In the genomic region with DNA sequence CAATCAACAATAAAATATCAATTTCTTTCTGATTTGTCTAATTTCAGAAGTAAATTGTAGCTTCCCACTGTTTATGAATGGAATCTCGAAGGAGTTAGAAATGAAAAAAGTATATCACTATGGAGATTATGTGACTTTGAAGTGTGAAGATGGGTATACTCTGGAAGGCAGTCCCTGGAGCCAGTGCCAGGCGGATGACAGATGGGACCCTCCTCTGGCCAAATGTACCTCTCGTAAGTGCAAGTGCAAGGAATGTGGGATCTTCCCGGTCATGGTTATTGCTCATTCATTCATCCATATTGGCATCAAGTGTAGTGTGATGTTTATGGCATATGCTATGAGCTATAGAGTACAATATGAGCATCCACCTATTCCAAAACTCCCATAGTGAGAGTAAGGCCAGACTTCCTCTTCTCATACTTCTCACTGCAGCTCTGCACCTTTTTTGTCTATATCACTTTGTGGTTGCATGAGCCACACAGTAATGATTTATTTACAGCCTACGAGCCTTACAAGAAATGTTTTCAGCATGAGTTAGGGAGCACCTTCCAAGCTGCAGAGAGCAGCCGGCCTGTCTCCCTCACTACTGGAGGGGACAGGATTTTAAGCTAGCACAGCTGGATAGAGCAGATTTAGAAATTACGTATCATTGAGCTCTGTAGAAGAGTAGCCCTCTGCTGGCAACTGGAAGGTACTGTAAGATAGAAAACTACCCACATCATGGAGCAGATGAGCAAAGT, we compare ENCODE assay signal across 8 cellular contexts. TPM values are rescaled to one million over a fixed set of nuclear protein-coding genes. Genes with fewer than 3 reads are reported as not detected.
DNase-seq lines count a peak whose midpoint lies in the region; ATAC-seq and TF ChIP-seq lines count a peak whose summit lies in the region.

No MANE protein-coding gene starts in this region.

- peak; percentile 76 for ATAC-seq in HG02763 (IDR thresholded peaks at IDR 0.05; ENCODE audit: unreplicated experiment)

- H3K4me3 Mint-ChIP-seq in nephron progenitor cell: no peak overlapping the region

- no peak overlapping the region for H3K27ac Mint-ChIP-seq in nephron progenitor cell

- no peak overlapping the region for H3K9ac ChIP-seq in SU-DHL-6 (ENCODE audit: low read length)
- H3K9ac ChIP-seq in fibroblast of lung (ENCODE audit: insufficient read depth, low read length): no peak overlapping the region

- peaks cover 26% of the 10 kb centered on the region for H3K27me3 ChIP-seq in BE2C
- H3K27me3 ChIP-seq in SU-DHL-6 (ENCODE audit: low read length): no peaks in the 10 kb centered on the region
- no peaks in the 10 kb centered on the region for H3K27me3 ChIP-seq in fibroblast of lung (ENCODE audit: control insufficient read depth, insufficient read depth, low read length)

- H3K4me3 ChIP-seq in BE2C (ENCODE audit: low read depth, low read length) (no peak overlapping the region), SU-DHL-6 (ENCODE audit: insufficient read depth, low read length, poor library complexity, severe bottlenecking) (no peak overlapping the region), fibroblast of lung (replicated peaks in 1 of 4; ENCODE audit: control extremely low read depth in 1 of 4, insufficient read depth in 1 of 4, low read depth in 3 of 4, low read length in 4 of 4) (no peak overlapping the region)

- H3K4me1 Mint-ChIP-seq in nephron progenitor cell: peaks cover 5% of the 10 kb centered on the region

- H3K27ac ChIP-seq in SU-DHL-6 (ENCODE audit: low read depth, low read length) (no peak overlapping the region), fibroblast of lung (ENCODE audit: insufficient read depth, low read length) (no peak overlapping the region)

- no peak overlapping the region for H2AFZ ChIP-seq in SU-DHL-6 (ENCODE audit: low read depth, low read length, severe bottlenecking)
- H2AFZ ChIP-seq in fibroblast of lung (ENCODE audit: low read length): no peak overlapping the region

- H4K20me1 ChIP-seq in SU-DHL-6 (ENCODE audit: low read depth, low read length) (no peaks in the 10 kb centered on the region), fibroblast of lung (ENCODE audit: control insufficient read depth, extremely low read depth, insufficient read depth, low read length) (no peaks in the 10 kb centered on the region)

- no peaks in the 10 kb centered on the region for H3K4me1 ChIP-seq in BE2C
- no peaks in the 10 kb centered on the region for H3K4me1 ChIP-seq in fibroblast of lung (ENCODE audit: control insufficient read depth, extremely low read depth, insufficient read depth, low read length)

- in situ Hi-C loops in GM13976 (cut with MboI; ENCODE audit: low sequenced_read_pairs, unreplicated experiment): no loop called here

- peak; percentile 74 for TF ChIP-seq CTCF in BE2C (IDR thresholded peaks at IDR 0.05; ENCODE audit: low read depth, low read length)
- TF ChIP-seq CTCF in GM13976 (IDR thresholded peaks at IDR 0.05; ENCODE audit: borderline replicate concordance, control extremely low read depth, extremely low read depth, insufficient read depth, missing control alignments): peak; percentile 45
- peak; percentile 45 for TF ChIP-seq CTCF in SU-DHL-6 (IDR thresholded peaks at IDR 0.05; ENCODE audit: insufficient read depth, low read length, poor library complexity, severe bottlenecking)
- TF ChIP-seq CTCF in fibroblast of lung (conservative IDR thresholded peaks at IDR 0.05 in 1 of 2, IDR thresholded peaks at IDR 0.05 in 1 of 2; ENCODE audit: low read depth in 1 of 2, low read length in 2 of 2): peak; percentile 84 to 87
- TF ChIP-seq CTCF in nephron progenitor cell (IDR thresholded peaks at IDR 0.05): peak; percentile 72

- H3K9me2 ChIP-seq in SU-DHL-6 (replicated peaks; ENCODE audit: insufficient read depth, low read length): no peaks in the 10 kb centered on the region

- DNase-seq in BE2C (peak; percentile 24), GM13976 (ENCODE audit: low spot score) (peak; percentile 52), NCI-H1048 (lab: John Stamatoyannopoulos, UW) (peak; percentile 9), fibroblast of lung (ENCODE audit: low read depth in 2 of 2) (peak; percentile 31 to 73), nephron progenitor cell (peak; percentile 12), occipital lobe (lab: John Stamatoyannopoulos, UW) (no peak)

- H3K9me3 ChIP-seq in BE2C (no peaks in the 10 kb centered on the region), SU-DHL-6 (ENCODE audit: insufficient read depth, low read length) (no peaks in the 10 kb centered on the region), fibroblast of lung (ENCODE audit: control insufficient read depth, insufficient read depth, low read depth, low read length) (no peaks in the 10 kb centered on the region)

- peaks cover 5% of the 10 kb centered on the region for H3K27me3 Mint-ChIP-seq in nephron progenitor cell (ENCODE audit: low read depth, poor library complexity)

- no peaks in the 10 kb centered on the region for H3K36me3 Mint-ChIP-seq in nephron progenitor cell (ENCODE audit: low read depth)

- no peaks in the 10 kb centered on the region for H3K36me3 ChIP-seq in BE2C
- H3K36me3 ChIP-seq in SU-DHL-6 (ENCODE audit: low read length): no peaks in the 10 kb centered on the region
- no peaks in the 10 kb centered on the region for H3K36me3 ChIP-seq in fibroblast of lung (ENCODE audit: control insufficient read depth, insufficient read depth, low read length)

- H3K79me2 ChIP-seq in SU-DHL-6 (ENCODE audit: insufficient read depth, low read length): no peaks in the 10 kb centered on the region
- no peaks in the 10 kb centered on the region for H3K79me2 ChIP-seq in fibroblast of lung (ENCODE audit: control insufficient read depth, insufficient read depth, low read length)

- H3K4me2 ChIP-seq in SU-DHL-6 (ENCODE audit: low read depth, low read length, poor library complexity, severe bottlenecking) (no peak overlapping the region), fibroblast of lung (ENCODE audit: extremely low read depth, insufficient read depth, low read length) (no peak overlapping the region)

- no peaks in the 10 kb centered on the region for H3F3A ChIP-seq in SU-DHL-6 (ENCODE audit: insufficient read depth)

- H3K9me3 Mint-ChIP-seq in nephron progenitor cell: no peaks in the 10 kb centered on the region

RNA-seq across cellular contexts. Expression of gene CR1L, which starts 24.9 kb away (rescaled TPM):
- not detected for polyA plus RNA-seq in BE2C (2012; ENCODE audit: insufficient read depth, insufficient read length, low read depth)
- total RNA-seq in fibroblast of lung (under 0.01 TPM in 1 of 2 replicates, not detected in the other), occipital lobe (0.16 TPM)
- not detected in 2 replicates for polyA plus RNA-seq in fibroblast of lung
- polyA plus RNA-seq in fibroblast of lung (2012): not detected in 2 replicates
- not detected in 2 replicates for polyA minus RNA-seq in fibroblast of lung (ENCODE audit: low replicate concordance)
